Comparison of ENCODE assay signal across 27 cellular contexts in genomic region chr19:4197228-4197624, GRCh38. TPM values are rescaled to one million over a fixed set of nuclear protein-coding genes. Genes with fewer than 3 reads are reported as not detected.
A peak's percentile ranks its signal among the peaks of the same experiment; 100 is the strongest.
DNase-seq lines count a peak whose midpoint lies in the region; ATAC-seq, FAIRE-seq and TF ChIP-seq lines count a peak whose summit lies in the region.
"Had no signal": no experiment of that assay in that cellular context is flagged by ENCODE, and none has a peak within 500 bp of the region (broad histone marks: within the 10 kb centered on the region; RNA-seq: fewer than 3 reads in every experiment).

No MANE protein-coding gene starts in this region.

- TF ChIP-seq RAD21 in GM12878 (IDR thresholded peaks at IDR 0.05; ENCODE audit: insufficient read depth, low read depth, low read length): no peak

- BruUV-seq in GM12878 (replicated peaks; lab: Mats Ljungman, UMichigan): no TSS peak

- H3K36me3 Mint-ChIP-seq in activated CD4-positive, alpha-beta T cell treated with anti-CD3 and anti-CD28 coated beads, Interleukin-2, amount 10 ng/mL, durations not matched to agents 24 days and 14 days (ENCODE audit: low read depth): peaks cover 8% of the 10 kb centered on the region
- H3K36me3 Mint-ChIP-seq in nephron progenitor cell (ENCODE audit: low read depth): peaks cover 8% of the 10 kb centered on the region

- peak overlapping the region; percentile 2 for H3K27ac Mint-ChIP-seq in activated CD4-positive, alpha-beta T cell treated with anti-CD3 and anti-CD28 coated beads, Interleukin-2, amount 10 ng/mL, durations not matched to agents 24 days and 14 days
- H3K27ac Mint-ChIP-seq in nephron progenitor cell: no peak overlapping the region
- H3K27ac Mint-ChIP-seq: activated CD8-positive, alpha-beta T cell treated with anti-CD3 and anti-CD28 coated beads, Interleukin-2, amount 10 ng/mL, durations not matched to agents 7 days and 5 days; activated naive CD8-positive, alpha-beta T cell treated with anti-CD3 and anti-CD28 coated beads, Interleukin-2, amount 10 ng/mL, durations not matched to agents 7 days and 5 days had no signal

- no peak overlapping the region for H3K27ac ChIP-seq in GM12878 (ENCODE audit: control insufficient read depth, insufficient read depth)
- H3K27ac ChIP-seq: hepatocyte, transverse colon had no signal

- WGBS in GM12878 (ENCODE audit: insufficient coverage, insufficient replicate concordance, low lambda C conversion rate, missing lambda C conversion rate): 42% methylated on average over 5 of the region's 5 CpGs

- no peak overlapping the region for H3K4me3 Mint-ChIP-seq in activated CD4-positive, alpha-beta T cell treated with anti-CD3 and anti-CD28 coated beads, Interleukin-2, amount 10 ng/mL, durations not matched to agents 24 days and 14 days
- H3K4me3 Mint-ChIP-seq in nephron progenitor cell: peak overlapping the region; percentile 63
- H3K4me3 Mint-ChIP-seq: activated CD8-positive, alpha-beta T cell treated with anti-CD3 and anti-CD28 coated beads, Interleukin-2, amount 10 ng/mL, durations not matched to agents 7 days and 5 days; activated naive CD8-positive, alpha-beta T cell treated with anti-CD3 and anti-CD28 coated beads, Interleukin-2, amount 10 ng/mL, durations not matched to agents 7 days and 5 days had no signal

- no peak for DNase-seq in activated CD4-positive, alpha-beta T cell treated with anti-CD3 and anti-CD28 coated beads, Interleukin-2, amount 10 ng/mL, durations not matched to agents 24 days and 14 days
- DNase-seq in activated CD4-positive, alpha-beta T cell treated with anti-CD3 and anti-CD28 coated beads, Interleukin-2, amount 50 U/mL, for 1 hour: no peak
- DNase-seq in GM12891 (ENCODE audit: insufficient read length, low spot score): no peak
- no peak for DNase-seq in GM12878 (ENCODE audit: low read depth, low spot score)
- DNase-seq in nephron progenitor cell: no peak
- no peak for DNase-seq in glomerular visceral epithelial cell (ENCODE audit: extremely low spot score)
- no peak for DNase-seq in OCI-M2 (lab: John Stamatoyannopoulos, UW; ENCODE audit: unreplicated experiment)
- no peak for DNase-seq in left colon
- DNase-seq: activated CD8-positive, alpha-beta T cell treated with anti-CD3 and anti-CD28 coated beads, Interleukin-2, amount 10 ng/mL, durations not matched to agents 7 days and 5 days; activated naive CD8-positive, alpha-beta T cell treated with anti-CD3 and anti-CD28 coated beads, Interleukin-2, amount 10 ng/mL, durations not matched to agents 7 days and 5 days; activated T-cell treated with anti-CD3 and anti-CD28 coated beads, Interleukin-2, amount 50 U/mL, for 1 hour; CD8-positive, alpha-beta memory T cell; immature natural killer cell; MM.1S; NCI-H446; stimulated activated CD4-positive, alpha-beta T cell treated with anti-CD3 and anti-CD28 coated beads, Interleukin-15, amount 100 ng/mL, for 24 hours; T1000; transverse colon had no signal

- no peak for TF ChIP-seq POLR2A in GM12891 (IDR thresholded peaks at IDR 0.05; ENCODE audit: low read depth, low read length)
- TF ChIP-seq POLR2A in GM12878 (IDR thresholded peaks at IDR 0.05; ENCODE audit: low read depth, low read length): no peak

- H3K79me2 ChIP-seq in GM12878 (ENCODE audit: control insufficient read depth, insufficient read depth, low read length): no peaks in the 10 kb centered on the region
- H3K79me2 ChIP-seq: hepatocyte had no signal

- ATAC-seq in GM12878: no peak
- no peak for ATAC-seq in left colon
- ATAC-seq: left lobe of liver, SK-N-SH treated with all-trans-retinoic acid at 6 μM for 48 hours had no signal

- H3K4me1 Mint-ChIP-seq in activated CD4-positive, alpha-beta T cell treated with anti-CD3 and anti-CD28 coated beads, Interleukin-2, amount 10 ng/mL, durations not matched to agents 24 days and 14 days: peaks cover 8% of the 10 kb centered on the region
- H3K4me1 Mint-ChIP-seq in nephron progenitor cell: peaks cover 16% of the 10 kb centered on the region

- SMC1A ChIA-PET in GM12878 (lab: Charles Lee; ENCODE audit: uncharacterized antibody, unreplicated experiment): no interaction called here

- RAD21 ChIA-PET in GM12878 (lab: Charles Lee; ENCODE audit: unreplicated experiment): no interaction called here

- in situ Hi-C loops in GM12878 (cut with MboI): no loop called here

- no peak overlapping the region for H3K9ac ChIP-seq in GM12878 (ENCODE audit: control insufficient read depth, insufficient read depth, low read length)

- CTCF ChIA-PET in GM12878 (lab: Yijun Ruan, JAX): interaction anchor here (0.5 kb wide), 1 partner anchor 41 kb away, joined by 3 read pairs; no protein-coding TSS in a partner anchor

- no peak overlapping the region for H2AFZ ChIP-seq in GM12878 (ENCODE audit: control insufficient read depth, low read depth, low read length)
- H2AFZ ChIP-seq: hepatocyte had no signal

- H3K4me2 ChIP-seq in GM12878 (ENCODE audit: control insufficient read depth, insufficient read depth): no peak overlapping the region

- H3K27me3 ChIP-seq in GM12878 (replicated peaks in 1 of 2; ENCODE audit: control insufficient read depth in 2 of 2, insufficient read depth in 2 of 2, low read length in 1 of 2): no peaks in the 10 kb centered on the region; a peak in 1 of 4 replicates

- peak; percentile 20 for FAIRE-seq in GM12891 (lab: Jason Lieb, UNC)
- FAIRE-seq in GM12878 (lab: Jason Lieb, UNC): no peak
- FAIRE-seq: G401.6 had no signal

- no peaks in the 10 kb centered on the region for H3K4me1 ChIP-seq in GM12878 (ENCODE audit: control insufficient read depth, insufficient read depth, low read length)

- H3K9me3 ChIP-seq in GM12878 (replicated peaks; ENCODE audit: control insufficient read depth, insufficient read depth, low read length): no peaks in the 10 kb centered on the region; the same call in 2 of the 3 replicates
- H3K9me3 ChIP-seq: transverse colon had no signal

- POLR2A ChIA-PET in GM12878 (lab: Charles Lee): no interaction called here

- no peaks in the 10 kb centered on the region for H3K36me3 ChIP-seq in GM12878 (ENCODE audit: control insufficient read depth in 2 of 2, insufficient read depth in 2 of 2, low read length in 1 of 2)
- H3K36me3 ChIP-seq: transverse colon had no signal

- peaks cover 27% of the 10 kb centered on the region for H3K27me3 Mint-ChIP-seq in activated CD4-positive, alpha-beta T cell treated with anti-CD3 and anti-CD28 coated beads, Interleukin-2, amount 10 ng/mL, durations not matched to agents 24 days and 14 days
- H3K27me3 Mint-ChIP-seq in nephron progenitor cell (ENCODE audit: low read depth, poor library complexity): peaks cover 88% of the 10 kb centered on the region

- TF ChIP-seq CTCF in GM12878 (IDR thresholded peaks at IDR 0.05 in 2 of 3, conservative IDR thresholded peaks at IDR 0.05 in 1 of 3; ENCODE audit: control insufficient read depth in 2 of 3, extremely low read depth in 1 of 3, insufficient read depth in 1 of 3, low read depth in 3 of 3, low read length in 3 of 3): no peak
- no peak for TF ChIP-seq CTCF in nephron progenitor cell (IDR thresholded peaks at IDR 0.05)

- no peaks in the 10 kb centered on the region for H4K20me1 ChIP-seq in GM12878 (ENCODE audit: control insufficient read depth, insufficient read depth)

- no peak overlapping the region for H3K4me3 ChIP-seq in GM12878
- H3K4me3 ChIP-seq: hepatocyte, transverse colon had no signal

- peaks cover 11% of the 10 kb centered on the region for H3K9me3 Mint-ChIP-seq in activated CD4-positive, alpha-beta T cell treated with anti-CD3 and anti-CD28 coated beads, Interleukin-2, amount 10 ng/mL, durations not matched to agents 24 days and 14 days
- peaks cover 17% of the 10 kb centered on the region for H3K9me3 Mint-ChIP-seq in nephron progenitor cell
- H3K9me3 Mint-ChIP-seq: CD8-positive, alpha-beta memory T cell had no signal

- intact Hi-C loops in activated CD4-positive, alpha-beta T cell treated with anti-CD3 and anti-CD28 coated beads, Interleukin-2, amount 10 ng/mL, durations not matched to agents 24 days and 14 days (cut with micrococcal nuclease): no loop called here
- intact Hi-C loops in GM12878 (cut with micrococcal nuclease; ENCODE audit: unreplicated experiment): no loop called here
- intact Hi-C loops in left colon (cut with DNase I, micrococcal nuclease): no loop called here

- TF ChIP-seq EP300 in GM12878 (IDR thresholded peaks at IDR 0.05; ENCODE audit: borderline replicate concordance in 1 of 2, control insufficient read depth in 1 of 2, low read depth in 2 of 2, low read length in 2 of 2): no peak

RNA-seq across cellular contexts. Expression of gene ANKRD24, which starts 14.7 kb away (rescaled TPM):
- total RNA-seq in activated CD4-positive, alpha-beta T cell treated with anti-CD3 and anti-CD28 coated beads, Interleukin-2, amount 10 ng/mL, durations not matched to agents 24 days and 14 days: 0.50 and 0.72 TPM in 2 replicates
- polyA plus RNA-seq in GM12891 (2012; ENCODE audit: low read depth, missing spikeins): 1.2 TPM
- total RNA-seq in GM12878 (2013; cell fraction: nucleolus; rRNA removed): 1.5 and 2.2 TPM in 2 replicates
- total RNA-seq in GM12878 (2014; rRNA removed) (0.49 and 0.51 TPM in 2 replicates), GM12878 (2014; rRNA removed; fragmentation: Illumina TruSeq; extraction: Trizol) (0.23 and 0.27 TPM in 2 replicates), GM12878 (2021) (0.51 and 0.59 TPM in 2 replicates), left colon (1 to 10 TPM; 1.0 to 1.1 TPM)
- polyA plus RNA-seq in GM12878 (2011; ENCODE audit: low read depth): 0.49 TPM
- polyA plus RNA-seq in GM12878 (2011; rRNA removed) (0.43 TPM in 2 replicates), GM12878 (2014; fragmentation: Illumina TruSeq; extraction: Trizol) (0.12 and 0.14 TPM in 2 replicates), GM12878 (2014; fragmentation: Nextera tagmentation; extraction: Ambion mirVana) (under 1 TPM in 1 of 2 experiments, not detected in 1; 0.02 TPM), GM12878 (2014; rRNA removed) (0.42 and 0.47 TPM in 2 replicates), GM12878 (2016; fragmentation: Nextera tagmentation; extraction: Ambion mirVana) (under 1 TPM; 0.31 to 0.35 TPM)
- polyA plus RNA-seq in GM12878 (2011; cell fraction: cytosol; rRNA removed): 0.84 and 0.90 TPM in 2 replicates
- 2.7 and 2.8 TPM in 2 replicates for polyA plus RNA-seq in GM12878 (2011; cell fraction: nucleus; rRNA removed)
- polyA plus RNA-seq in GM12878 (2012): 1.5 TPM in 2 replicates
- polyA minus RNA-seq in GM12878 (2011; rRNA and poly(A)+ RNA removed): 0.51 and 0.57 TPM in 2 replicates
- 0.21 TPM in 1 of 2 replicates, not detected in the other for polyA minus RNA-seq in GM12878 (2011; cell fraction: cytosol; rRNA and poly(A)+ RNA removed)
- 0.12 and 0.38 TPM in 2 replicates for polyA minus RNA-seq in GM12878 (2011; cell fraction: nucleus; rRNA and poly(A)+ RNA removed)
- total RNA-seq: epithelial cell of proximal tubule had no signal

RNA-seq across cellular contexts. Expression of gene SIRT6, which starts 14.9 kb away (rescaled TPM):
- total RNA-seq in activated CD4-positive, alpha-beta T cell treated with anti-CD3 and anti-CD28 coated beads, Interleukin-2, amount 10 ng/mL, durations not matched to agents 24 days and 14 days: 39.8 and 48.0 TPM in 2 replicates
- 23.2 TPM for polyA plus RNA-seq in GM12891 (2012; ENCODE audit: low read depth, missing spikeins)
- total RNA-seq in GM12878 (2013; cell fraction: nucleolus; rRNA removed): 24.5 and 25.2 TPM in 2 replicates
- total RNA-seq in GM12878 (2014; rRNA removed): 25.6 and 26.0 TPM in 2 replicates
- 8.3 and 8.7 TPM in 2 replicates for total RNA-seq in GM12878 (2014; rRNA removed; fragmentation: Illumina TruSeq; extraction: Trizol)
- total RNA-seq in GM12878 (2021): 36.3 and 39.5 TPM in 2 replicates
- polyA plus RNA-seq in GM12878 (2011; ENCODE audit: low read depth): 9.0 TPM
- 10.0 and 22.4 TPM in 2 replicates for polyA plus RNA-seq in GM12878 (2011; rRNA removed)
- polyA plus RNA-seq in GM12878 (2011; cell fraction: cytosol; rRNA removed): 34.9 and 58.8 TPM in 2 replicates
- polyA plus RNA-seq in GM12878 (2011; cell fraction: nucleus; rRNA removed): 77.1 and 95.7 TPM in 2 replicates
- polyA plus RNA-seq in GM12878 (2012): 29.2 and 32.3 TPM in 2 replicates
- polyA plus RNA-seq in GM12878 (2014; fragmentation: Illumina TruSeq; extraction: Trizol): 0.60 and 6.7 TPM in 2 replicates
- polyA plus RNA-seq in GM12878 (2014; fragmentation: Nextera tagmentation; extraction: Ambion mirVana): 1 to 10 TPM; 1.3 to 1.5 TPM
- 49.6 and 60.3 TPM in 2 replicates for polyA plus RNA-seq in GM12878 (2014; rRNA removed)
- polyA plus RNA-seq in GM12878 (2016; fragmentation: Nextera tagmentation; extraction: Ambion mirVana): 10 to 100 TPM; 29.4 to 29.8 TPM
- polyA minus RNA-seq in GM12878 (2011; rRNA and poly(A)+ RNA removed): 11.3 and 21.7 TPM in 2 replicates
- 11.3 and 12.2 TPM in 2 replicates for polyA minus RNA-seq in GM12878 (2011; cell fraction: cytosol; rRNA and poly(A)+ RNA removed)
- 10.2 and 22.0 TPM in 2 replicates for polyA minus RNA-seq in GM12878 (2011; cell fraction: nucleus; rRNA and poly(A)+ RNA removed)
- total RNA-seq in left colon: 100 to 1,000 TPM in 1 of 2 donors, 10 to 100 TPM in 1; 96.1 to 149 TPM

RNA-seq across cellular contexts. Expression of gene EBI3, which starts 32.1 kb away (rescaled TPM):
- total RNA-seq in activated CD4-positive, alpha-beta T cell treated with anti-CD3 and anti-CD28 coated beads, Interleukin-2, amount 10 ng/mL, durations not matched to agents 24 days and 14 days: 44.0 and 45.0 TPM in 2 replicates
- 272 TPM for polyA plus RNA-seq in GM12891 (2012; ENCODE audit: low read depth, missing spikeins)
- total RNA-seq in GM12878 (2013; cell fraction: nucleolus; rRNA removed): 450 and 530 TPM in 2 replicates
- 137 and 149 TPM in 2 replicates for total RNA-seq in GM12878 (2014; rRNA removed)
- total RNA-seq in GM12878 (2014; rRNA removed; fragmentation: Illumina TruSeq; extraction: Trizol): 61.0 and 68.2 TPM in 2 replicates
- total RNA-seq in GM12878 (2021): 224 and 232 TPM in 2 replicates
- polyA plus RNA-seq in GM12878 (2011; ENCODE audit: low read depth): 92.7 TPM
- 140 and 276 TPM in 2 replicates for polyA plus RNA-seq in GM12878 (2011; rRNA removed)
- polyA plus RNA-seq in GM12878 (2011; cell fraction: cytosol; rRNA removed): 391 and 446 TPM in 2 replicates
- polyA plus RNA-seq in GM12878 (2011; cell fraction: nucleus; rRNA removed): 237 and 277 TPM in 2 replicates
- polyA plus RNA-seq in GM12878 (2012): 176 and 238 TPM in 2 replicates
- 13.5 and 47.7 TPM in 2 replicates for polyA plus RNA-seq in GM12878 (2014; fragmentation: Illumina TruSeq; extraction: Trizol)
- polyA plus RNA-seq in GM12878 (2014; fragmentation: Nextera tagmentation; extraction: Ambion mirVana): 10 to 100 TPM; 22.0 to 61.1 TPM
- 257 and 266 TPM in 2 replicates for polyA plus RNA-seq in GM12878 (2014; rRNA removed)
- polyA plus RNA-seq in GM12878 (2016; fragmentation: Nextera tagmentation; extraction: Ambion mirVana): 100 to 1,000 TPM; 278 to 288 TPM
- 103 and 190 TPM in 2 replicates for polyA minus RNA-seq in GM12878 (2011; rRNA and poly(A)+ RNA removed)
- 139 and 168 TPM in 2 replicates for polyA minus RNA-seq in GM12878 (2011; cell fraction: cytosol; rRNA and poly(A)+ RNA removed)
- polyA minus RNA-seq in GM12878 (2011; cell fraction: nucleus; rRNA and poly(A)+ RNA removed): 74.0 and 109 TPM in 2 replicates
- total RNA-seq in left colon: 1 to 10 TPM in 1 of 2 donors, under 1 TPM in 1; 0.40 to 2.6 TPM
- total RNA-seq: activated CD8-positive, alpha-beta T cell treated with anti-CD3 and anti-CD28 coated beads, Interleukin-2, amount 10 ng/mL, durations not matched to agents 7 days and 5 days had no signal
- polyA plus RNA-seq: CD8-positive, alpha-beta memory T cell; immature natural killer cell; neural cell had no signal

RNA-seq across cellular contexts. Expression of gene CREB3L3, which starts 43.8 kb away (rescaled TPM):
- 0.12 TPM in 1 of 2 replicates, not detected in the other for total RNA-seq in activated CD4-positive, alpha-beta T cell treated with anti-CD3 and anti-CD28 coated beads, Interleukin-2, amount 10 ng/mL, durations not matched to agents 24 days and 14 days
- 0.06 TPM for polyA plus RNA-seq in GM12891 (2012; ENCODE audit: low read depth, missing spikeins)
- not detected in 2 replicates for total RNA-seq in GM12878 (2013; cell fraction: nucleolus; rRNA removed)
- total RNA-seq in GM12878 (2014; rRNA removed) (not detected in 2 replicates), GM12878 (2014; rRNA removed; fragmentation: Illumina TruSeq; extraction: Trizol) (not detected in 2 replicates), GM12878 (2021) (not detected in 2 replicates), left colon (1 to 10 TPM; 6.7 to 7.0 TPM)
- not detected for polyA plus RNA-seq in GM12878 (2011; ENCODE audit: low read depth)
- polyA plus RNA-seq in GM12878 (2011; rRNA removed) (0.22 and 0.46 TPM in 2 replicates), GM12878 (2014; fragmentation: Illumina TruSeq; extraction: Trizol) (0.03 TPM in 1 of 2 replicates, not detected in the other), GM12878 (2014; fragmentation: Nextera tagmentation; extraction: Ambion mirVana) (not detected), GM12878 (2014; rRNA removed) (not detected in 2 replicates), GM12878 (2016; fragmentation: Nextera tagmentation; extraction: Ambion mirVana) (under 1 TPM in 1 of 2 experiments, not detected in 1; 0.07 TPM)
- 0.60 and 0.72 TPM in 2 replicates for polyA plus RNA-seq in GM12878 (2011; cell fraction: cytosol; rRNA removed)
- 0.46 and 0.61 TPM in 2 replicates for polyA plus RNA-seq in GM12878 (2011; cell fraction: nucleus; rRNA removed)
- 0.04 and 0.23 TPM in 2 replicates for polyA plus RNA-seq in GM12878 (2012)
- 0.52 TPM in 1 of 2 replicates, not detected in the other for polyA minus RNA-seq in GM12878 (2011; rRNA and poly(A)+ RNA removed)
- polyA minus RNA-seq in GM12878 (2011; cell fraction: cytosol; rRNA and poly(A)+ RNA removed): not detected in 2 replicates
- 0.29 TPM in 1 of 2 replicates, not detected in the other for polyA minus RNA-seq in GM12878 (2011; cell fraction: nucleus; rRNA and poly(A)+ RNA removed)
- total RNA-seq: A172; activated naive CD8-positive, alpha-beta T cell treated with anti-CD3 and anti-CD28 coated beads, Interleukin-2, amount 10 ng/mL, durations not matched to agents 7 days and 5 days; CD8-positive, alpha-beta memory T cell; cerebellum; epithelial cell of proximal tubule; fibroblast of villous mesenchyme had no signal
- polyA plus RNA-seq: immature natural killer cell, neural cell had no signal

RNA-seq across cellular contexts. Expression of gene YJU2, which starts 49.7 kb away (rescaled TPM):
- 35.5 and 38.2 TPM in 2 replicates for total RNA-seq in activated CD4-positive, alpha-beta T cell treated with anti-CD3 and anti-CD28 coated beads, Interleukin-2, amount 10 ng/mL, durations not matched to agents 24 days and 14 days
- 27.5 TPM for polyA plus RNA-seq in GM12891 (2012; ENCODE audit: low read depth, missing spikeins)
- 16.8 and 20.4 TPM in 2 replicates for total RNA-seq in GM12878 (2013; cell fraction: nucleolus; rRNA removed)
- total RNA-seq in GM12878 (2014; rRNA removed) (36.8 and 38.2 TPM in 2 replicates), GM12878 (2014; rRNA removed; fragmentation: Illumina TruSeq; extraction: Trizol) (20.7 and 23.3 TPM in 2 replicates), GM12878 (2021) (29.1 and 30.0 TPM in 2 replicates), left colon (10 to 100 TPM; 17.8 to 18.1 TPM)
- 12.0 TPM for polyA plus RNA-seq in GM12878 (2011; ENCODE audit: low read depth)
- polyA plus RNA-seq in GM12878 (2011; rRNA removed) (17.9 and 22.6 TPM in 2 replicates), GM12878 (2014; fragmentation: Illumina TruSeq; extraction: Trizol) (16.1 and 20.2 TPM in 2 replicates), GM12878 (2014; fragmentation: Nextera tagmentation; extraction: Ambion mirVana) (1 to 10 TPM in 1 of 2 experiments, under 1 TPM in 1; 0.26 to 1.9 TPM), GM12878 (2014; rRNA removed) (40.7 and 44.0 TPM in 2 replicates), GM12878 (2016; fragmentation: Nextera tagmentation; extraction: Ambion mirVana) (10 to 100 TPM; 24.2 to 27.1 TPM)
- polyA plus RNA-seq in GM12878 (2011; cell fraction: cytosol; rRNA removed): 25.4 and 36.8 TPM in 2 replicates
- 26.4 and 37.0 TPM in 2 replicates for polyA plus RNA-seq in GM12878 (2011; cell fraction: nucleus; rRNA removed)
- 21.9 and 28.3 TPM in 2 replicates for polyA plus RNA-seq in GM12878 (2012)
- polyA minus RNA-seq in GM12878 (2011; rRNA and poly(A)+ RNA removed): 12.2 and 22.3 TPM in 2 replicates
- 9.4 and 10.2 TPM in 2 replicates for polyA minus RNA-seq in GM12878 (2011; cell fraction: cytosol; rRNA and poly(A)+ RNA removed)
- polyA minus RNA-seq in GM12878 (2011; cell fraction: nucleus; rRNA and poly(A)+ RNA removed): 5.1 and 10.6 TPM in 2 replicates

Comparison
In these comparisons a context has a peak if more than half of its experiments do, and no peak if none do; other contexts are left out.
1. RNA of gene EBI3, which starts 32.1 kb away (total RNA-seq): 61.0 to 530 TPM in GM12878 and 44.0 to 45.0 TPM in activated CD4-positive, alpha-beta T cell treated with anti-CD3 and anti-CD28 coated beads, Interleukin-2, amount 10 ng/mL, durations not matched to agents 24 days and 14 days; 0.40 to 2.6 TPM in left colon; every median in the first group is over 10 times any median in the second.